Comparison of ENCODE assay signal across 1 cellular context in the genomic region with DNA sequence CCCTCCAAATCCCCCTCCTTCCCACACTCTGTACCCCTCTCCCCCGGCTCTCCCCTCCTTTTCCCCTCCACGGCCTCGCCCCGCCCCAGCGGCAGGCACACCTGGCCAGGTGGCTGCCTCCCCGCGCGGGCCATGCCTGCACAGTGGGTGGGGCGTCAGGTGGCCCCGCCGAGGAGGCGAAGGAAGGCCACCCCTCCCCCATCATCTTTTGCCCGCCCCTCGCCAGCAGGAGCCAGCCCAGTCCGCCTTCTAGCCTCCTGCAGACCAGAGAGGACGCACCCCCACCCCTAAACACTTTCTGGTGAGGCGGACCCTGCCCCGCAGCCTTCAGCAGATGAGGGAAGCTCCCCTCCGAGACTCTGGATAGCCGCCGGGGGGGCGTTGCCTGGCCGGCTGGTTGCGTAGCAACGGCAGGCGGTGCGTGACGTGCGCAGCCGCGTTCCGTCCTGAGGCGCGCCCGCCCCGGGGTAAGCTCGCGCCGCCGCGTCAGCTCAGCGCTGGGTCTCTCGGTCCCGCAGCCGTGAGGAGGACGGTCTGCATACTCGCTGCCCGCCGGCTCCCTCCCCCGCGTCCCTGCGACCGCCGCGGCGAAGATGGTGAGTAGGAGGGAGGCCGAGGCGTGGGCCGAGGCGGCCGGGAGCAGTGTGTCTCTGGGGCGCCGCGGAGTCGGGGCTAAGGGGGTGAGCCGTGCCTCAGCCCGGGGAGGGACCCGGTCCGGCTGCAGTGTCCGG.
A peak's percentile ranks its signal among the peaks of the same experiment; 100 is the strongest.
TF ChIP-seq lines count a peak whose summit lies in the region.

Gene DSTN (plus strand): TSS at position 460 of the 731 bp plus-strand sequence. CDS start 134 bp downstream, at position 594.

TF ChIP-seq in HepG2, 621 proteins besides CTCF, POLR2A, EP300 and RAD21 (continued from another document and continues in another):
- TF ChIP-seq CSRNP1 (CRISPR knock-in tag; IDR thresholded peaks at IDR 0.05) (peak; percentile 93), SMAD3 (CRISPR knock-in tag; IDR thresholded peaks at IDR 0.05) (peak; percentile 61; the same call in 1 of the 2 replicates), E2F5 (CRISPR knock-in tag; conservative IDR thresholded peaks at IDR 0.05) (0 out of 2 replicates have a peak, but pooled peaks have one; percentile 29), PLRG1 (conservative IDR thresholded peaks at IDR 0.05) (no peak), JARID2 (CRISPR knock-in tag; IDR thresholded peaks at IDR 0.05; ENCODE audit: insufficient replicate concordance) (no peak), XBP1 (CRISPR knock-in tag; IDR thresholded peaks at IDR 0.05) (no peak), SMYD3 (CRISPR knock-in tag; IDR thresholded peaks at IDR 0.05) (0 out of 2 replicates have a peak, but pooled peaks have one; percentile 45), ZNF431 (CRISPR knock-in tag; IDR thresholded peaks at IDR 0.05; ENCODE audit: borderline replicate concordance, low read depth) (no peak), ARNTL (CRISPR knock-in tag; IDR thresholded peaks at IDR 0.05) (0 out of 2 replicates have a peak, but pooled peaks have one; percentile 25), ZNF709 (CRISPR knock-in tag; IDR thresholded peaks at IDR 0.05) (no peak; the same call in 1 of the 2 replicates), ZNF382 (CRISPR knock-in tag; IDR thresholded peaks at IDR 0.05; ENCODE audit: borderline replicate concordance) (no peak), HNRNPLL (IDR thresholded peaks at IDR 0.05; ENCODE audit: low read depth, low read length, poor library complexity, severe bottlenecking) (peak; percentile 96), EEA1 (CRISPR knock-in tag; IDR thresholded peaks at IDR 0.05; ENCODE audit: borderline replicate concordance) (peak; percentile 94), ADNP (CRISPR knock-in tag; IDR thresholded peaks at IDR 0.05) (no peak), ZMYM4 (CRISPR knock-in tag; IDR thresholded peaks at IDR 0.05) (0 out of 2 replicates have a peak, but pooled peaks have one; percentile 41), HCFC1 (IDR thresholded peaks at IDR 0.05; ENCODE audit: low read depth, low read length) (no peak; the same call in 1 of the 2 replicates), ZNF446 (CRISPR knock-in tag; IDR thresholded peaks at IDR 0.05) (no peak), ZNF746 (CRISPR knock-in tag; IDR thresholded peaks at IDR 0.05) (no peak), MEF2D (CRISPR knock-in tag; IDR thresholded peaks at IDR 0.05) (0 out of 2 replicates have a peak, but pooled peaks have one; percentile 20), ZNF44 (CRISPR knock-in tag; IDR thresholded peaks at IDR 0.05) (no peak), CHD4 (IDR thresholded peaks at IDR 0.05; ENCODE audit: borderline replicate concordance, low read length) (no peak), ZMYM2 (CRISPR knock-in tag; IDR thresholded peaks at IDR 0.05) (no peak), SP4 (CRISPR knock-in tag; IDR thresholded peaks at IDR 0.05) (peak; percentile 92), CC2D1A (CRISPR knock-in tag; IDR thresholded peaks at IDR 0.05) (0 out of 2 replicates have a peak, but pooled peaks have one; percentile 35), NONO (IDR thresholded peaks at IDR 0.05) (no peak), NONO (CRISPR knock-in tag; conservative IDR thresholded peaks at IDR 0.05) (peak; percentile 63), ZNF629 (CRISPR knock-in tag; conservative IDR thresholded peaks at IDR 0.05) (0 out of 2 replicates have a peak, but pooled peaks have one; percentile 4), ZFP41 (CRISPR knock-in tag; IDR thresholded peaks at IDR 0.05; ENCODE audit: borderline replicate concordance) (0 out of 2 replicates have a peak, but pooled peaks have one; percentile 72), ZNF766 (CRISPR knock-in tag; IDR thresholded peaks at IDR 0.05; ENCODE audit: borderline replicate concordance) (no peak; the same call in 1 of the 2 replicates), HNF1B (CRISPR knock-in tag; IDR thresholded peaks at IDR 0.05) (peak; percentile 61), ZUFSP (CRISPR knock-in tag; IDR thresholded peaks at IDR 0.05; ENCODE audit: borderline replicate concordance) (no peak), ZNF10 (CRISPR knock-in tag; IDR thresholded peaks at IDR 0.05; ENCODE audit: borderline replicate concordance, low read depth) (no peak), CBX2 (IDR thresholded peaks at IDR 0.05; ENCODE audit: low read depth, low read length) (no peak), CBX2 (CRISPR knock-in tag; IDR thresholded peaks at IDR 0.05; ENCODE audit: low read depth) (no peak), ZNF558 (CRISPR knock-in tag; IDR thresholded peaks at IDR 0.05; ENCODE audit: borderline replicate concordance) (0 out of 2 replicates have a peak, but pooled peaks have one; percentile 24), PTBP1 (IDR thresholded peaks at IDR 0.05; ENCODE audit: low read depth, low read length, poor library complexity, severe bottlenecking) (peak; percentile 47), ARHGAP35 (CRISPR knock-in tag; IDR thresholded peaks at IDR 0.05; ENCODE audit: borderline replicate concordance) (peak; percentile 96; the same call in 1 of the 2 replicates), KDM2A (CRISPR knock-in tag; IDR thresholded peaks at IDR 0.05; ENCODE audit: borderline replicate concordance, low read depth) (peak; percentile 80; the same call in 1 of the 2 replicates), JUNB (CRISPR knock-in tag; IDR thresholded peaks at IDR 0.05; ENCODE audit: borderline replicate concordance) (no peak), ZNF333 (CRISPR knock-in tag; IDR thresholded peaks at IDR 0.05; ENCODE audit: borderline replicate concordance) (peak; percentile 93; the same call in 1 of the 2 replicates), TEAD2 (CRISPR knock-in tag; IDR thresholded peaks at IDR 0.05) (no peak), ZNF878 (CRISPR knock-in tag; IDR thresholded peaks at IDR 0.05) (no peak), REPIN1 (CRISPR knock-in tag; IDR thresholded peaks at IDR 0.05; ENCODE audit: borderline replicate concordance, low read depth) (peak; percentile 55), ZNF383 (CRISPR knock-in tag; IDR thresholded peaks at IDR 0.05; ENCODE audit: borderline replicate concordance) (no peak), ZNF720 (CRISPR knock-in tag; IDR thresholded peaks at IDR 0.05) (no peak), KLF13 (CRISPR knock-in tag; IDR thresholded peaks at IDR 0.05) (peak; percentile 84; the same call in 1 of the 2 replicates), ASH2L (IDR thresholded peaks at IDR 0.05; ENCODE audit: insufficient read length, low read depth, low read length) (peak; percentile 90), PAXIP1 (CRISPR knock-in tag; conservative IDR thresholded peaks at IDR 0.05) (peak; percentile 56; the same call in 1 of the 2 replicates), BRD4 (CRISPR knock-in tag; IDR thresholded peaks at IDR 0.05) (no peak)
- TF ChIP-seq, protein P1, sequence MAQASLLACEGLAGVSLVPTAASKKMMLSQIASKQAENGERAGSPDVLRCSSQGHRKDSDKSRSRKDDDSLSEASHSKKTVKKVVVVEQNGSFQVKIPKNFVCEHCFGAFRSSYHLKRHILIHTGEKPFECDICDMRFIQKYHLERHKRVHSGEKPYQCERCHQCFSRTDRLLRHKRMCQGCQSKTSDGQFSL (CRISPR knock-in tag; IDR thresholded peaks at IDR 0.05) = no peak; the same call in 1 of the 2 replicates
- TF ChIP-seq, protein P2, sequence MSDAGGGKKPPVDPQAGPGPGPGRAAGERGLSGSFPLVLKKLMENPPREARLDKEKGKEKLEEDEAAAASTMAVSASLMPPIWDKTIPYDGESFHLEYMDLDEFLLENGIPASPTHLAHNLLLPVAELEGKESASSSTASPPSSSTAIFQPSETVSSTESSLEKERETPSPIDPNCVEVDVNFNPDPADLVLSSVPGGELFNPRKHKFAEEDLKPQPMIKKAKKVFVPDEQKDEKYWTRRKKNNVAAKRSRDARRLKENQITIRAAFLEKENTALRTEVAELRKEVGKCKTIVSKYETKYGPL (CRISPR knock-in tag; IDR thresholded peaks at IDR 0.05) = no peak
- TF ChIP-seq, protein P3, sequence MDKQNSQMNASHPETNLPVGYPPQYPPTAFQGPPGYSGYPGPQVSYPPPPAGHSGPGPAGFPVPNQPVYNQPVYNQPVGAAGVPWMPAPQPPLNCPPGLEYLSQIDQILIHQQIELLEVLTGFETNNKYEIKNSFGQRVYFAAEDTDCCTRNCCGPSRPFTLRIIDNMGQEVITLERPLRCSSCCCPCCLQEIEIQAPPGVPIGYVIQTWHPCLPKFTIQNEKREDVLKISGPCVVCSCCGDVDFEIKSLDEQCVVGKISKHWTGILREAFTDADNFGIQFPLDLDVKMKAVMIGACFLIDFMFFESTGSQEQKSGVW (CRISPR knock-in tag; IDR thresholded peaks at IDR 0.05; ENCODE audit: borderline replicate concordance) = no peak
- TF ChIP-seq, protein P4, sequence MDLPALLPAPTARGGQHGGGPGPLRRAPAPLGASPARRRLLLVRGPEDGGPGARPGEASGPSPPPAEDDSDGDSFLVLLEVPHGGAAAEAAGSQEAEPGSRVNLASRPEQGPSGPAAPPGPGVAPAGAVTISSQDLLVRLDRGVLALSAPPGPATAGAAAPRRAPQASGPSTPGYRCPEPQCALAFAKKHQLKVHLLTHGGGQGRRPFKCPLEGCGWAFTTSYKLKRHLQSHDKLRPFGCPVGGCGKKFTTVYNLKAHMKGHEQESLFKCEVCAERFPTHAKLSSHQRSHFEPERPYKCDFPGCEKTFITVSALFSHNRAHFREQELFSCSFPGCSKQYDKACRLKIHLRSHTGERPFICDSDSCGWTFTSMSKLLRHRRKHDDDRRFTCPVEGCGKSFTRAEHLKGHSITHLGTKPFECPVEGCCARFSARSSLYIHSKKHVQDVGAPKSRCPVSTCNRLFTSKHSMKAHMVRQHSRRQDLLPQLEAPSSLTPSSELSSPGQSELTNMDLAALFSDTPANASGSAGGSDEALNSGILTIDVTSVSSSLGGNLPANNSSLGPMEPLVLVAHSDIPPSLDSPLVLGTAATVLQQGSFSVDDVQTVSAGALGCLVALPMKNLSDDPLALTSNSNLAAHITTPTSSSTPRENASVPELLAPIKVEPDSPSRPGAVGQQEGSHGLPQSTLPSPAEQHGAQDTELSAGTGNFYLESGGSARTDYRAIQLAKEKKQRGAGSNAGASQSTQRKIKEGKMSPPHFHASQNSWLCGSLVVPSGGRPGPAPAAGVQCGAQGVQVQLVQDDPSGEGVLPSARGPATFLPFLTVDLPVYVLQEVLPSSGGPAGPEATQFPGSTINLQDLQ (CRISPR knock-in tag; IDR thresholded peaks at IDR 0.05) = peak; percentile 20; the same call in 1 of the 2 replicates
